Comparison of ENCODE assay signal across 13 cellular contexts in genomic region chr12:116639765-116640164, GRCh38.
"Had no signal": no experiment of that assay in that cellular context is flagged by ENCODE, and none has a peak within 500 bp of the region (broad histone marks: within the 10 kb centered on the region; RNA-seq: fewer than 3 reads in every experiment).

No MANE protein-coding gene starts in this region.

- H3K36me3 ChIP-seq: heart right ventricle, neural progenitor cell, prostate gland, right atrium auricular region, tibial artery had no signal

- H3K4me1 ChIP-seq: neural progenitor cell, right atrium auricular region had no signal

- H3K4me2 ChIP-seq: neural progenitor cell had no signal

- ATAC-seq: heart right ventricle; naive thymus-derived CD8-positive, alpha-beta T cell; stimulated activated naive CD8-positive, alpha-beta T cell treated with anti-CD3 and anti-CD28 coated beads, Interleukin-15, Interleukin-2, amounts not matched to agents 100 U/mL and 50 U/mL, for 24 hours had no signal

- H3K27ac ChIP-seq: heart right ventricle, neural progenitor cell, prostate gland, right atrium auricular region, tibial artery had no signal

- H2AFZ ChIP-seq: neural progenitor cell had no signal

- H3K4me3 ChIP-seq: heart right ventricle, lung, neural progenitor cell, prostate gland, right atrium auricular region, tibial artery had no signal

- H3K9ac ChIP-seq: neural progenitor cell had no signal

- H3K9me3 ChIP-seq: prostate gland, right atrium auricular region, tibial artery had no signal

- DNase-seq: activated gamma-delta T cell treated with Interleukin-2 at 50 U/mL for 16 hours; activated T-cell treated with anti-CD3 and anti-CD28 coated beads, Interleukin-2, amount 50 U/mL, for 1 hour; anterior cingulate cortex; effector CD4-positive, alpha-beta T cell; heart right ventricle; naive thymus-derived CD8-positive, alpha-beta T cell; stimulated activated CD4-positive, alpha-beta T cell treated with anti-CD3 and anti-CD28 coated beads, Interleukin-4, amount 100 ng/mL, for 24 hours; stimulated activated naive CD8-positive, alpha-beta T cell treated with anti-CD3 and anti-CD28 coated beads, Interleukin-15, Interleukin-2, amounts not matched to agents 100 U/mL and 50 U/mL, for 24 hours; tibial artery had no signal

- H3K27me3 ChIP-seq: heart right ventricle, neural progenitor cell, right atrium auricular region, tibial artery had no signal
